In the genomic region with DNA sequence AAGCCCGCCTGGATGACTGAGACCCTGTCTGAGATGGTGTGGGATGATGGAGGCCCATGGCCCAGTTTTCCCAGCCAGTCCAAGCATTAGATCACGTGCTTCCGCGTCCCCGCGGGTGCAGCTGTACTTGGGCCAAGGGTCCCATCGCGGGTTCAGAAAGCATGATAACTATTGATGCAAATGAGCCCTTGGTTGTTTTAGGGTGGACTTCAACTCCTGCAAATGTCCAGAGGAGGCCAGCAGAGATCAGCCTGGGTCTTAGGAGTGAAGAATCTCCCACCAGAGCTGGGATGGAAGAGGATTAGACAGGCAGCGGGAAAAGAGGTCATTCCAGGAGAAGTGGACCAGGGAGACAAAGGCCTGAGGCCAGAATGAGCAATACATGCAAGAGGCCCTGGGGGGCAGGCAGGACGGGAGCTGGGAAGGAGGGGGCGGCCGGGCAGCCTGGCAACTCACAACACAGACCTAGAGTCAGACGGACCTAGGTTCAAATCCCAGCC, we compare ENCODE assay signal across 20 cellular contexts.
A peak's percentile ranks its signal among the peaks of the same experiment; 100 is the strongest.
DNase-seq lines count a peak whose midpoint lies in the region; ATAC-seq and TF ChIP-seq lines count a peak whose summit lies in the region.
"Had no signal": no experiment of that assay in that cellular context is flagged by ENCODE, and none has a peak within 500 bp of the region (broad histone marks: within the 10 kb centered on the region; RNA-seq: fewer than 3 reads in every experiment).

No MANE protein-coding gene starts in this region.

- H3K4me1 Mint-ChIP-seq in natural killer cell treated with Interleukin-12 subunit alpha and Interleukin-12 subunit beta and Interleukin-15 and Interleukin-18, amount 100 ng/mL, for 72 hours (ENCODE audit: low read depth in 2 of 2): peaks cover 4 to 5% of the 10 kb centered on the region in 2 donors
- H3K4me1 Mint-ChIP-seq in natural killer cell: no peaks in the 10 kb centered on the region
- H3K4me1 Mint-ChIP-seq in T-cell: no peaks in the 10 kb centered on the region
- H3K4me1 Mint-ChIP-seq: activated T-helper 17 cell treated with anti-CD3 and anti-CD28 coated beads, Interleukin-2, amount 50 U/mL, for 72 hours had no signal

- TF ChIP-seq CTCF in natural killer cell (IDR thresholded peaks at IDR 0.05) (no peak), fibroblast of villous mesenchyme (IDR thresholded peaks at IDR 0.05; ENCODE audit: insufficient read depth, low read depth, low read length) (peak; percentile 12), foreskin keratinocyte (conservative IDR thresholded peaks at IDR 0.05) (no peak)

- H3K4me3 ChIP-seq in fibroblast of villous mesenchyme (ENCODE audit: low read depth, low read length) (no peak overlapping the region), mesenchymal stem cell (ENCODE audit: insufficient read depth in 1 of 2, low read depth in 1 of 2, low read length in 2 of 2) (no peak overlapping the region)
- H3K4me3 ChIP-seq: GM12878, lower lobe of right lung, thyroid gland had no signal

- no peak overlapping the region for H2BK5ac ChIP-seq in mesenchymal stem cell (ENCODE audit: low read depth, low read length, poor library complexity, severe bottlenecking)

- DNase-seq in natural killer cell treated with Interleukin-12 subunit alpha and Interleukin-12 subunit beta and Interleukin-15 and Interleukin-18, amount 100 ng/mL, for 72 hours (ENCODE audit: low spot score): peak; percentile 54
- DNase-seq in natural killer cell: no peak
- DNase-seq in fibroblast of villous mesenchyme (ENCODE audit: low read depth): peak; percentile 30
- peak; percentile 13 for DNase-seq in mesenchymal stem cell
- no peak for DNase-seq in foreskin keratinocyte
- DNase-seq in activated naive CD4-positive, alpha-beta T cell (lab: John Stamatoyannopoulos, UW): no peak
- DNase-seq in T-cell: no peak
- DNase-seq: activated CD4-positive, alpha-beta T cell treated with anti-CD3 and anti-CD28 coated beads, Interleukin-2, amount 50 U/mL, for 4 hours; CD8-positive, alpha-beta memory T cell; HCEC 1CT; lower lobe of right lung; naive thymus-derived CD8-positive, alpha-beta T cell; NCI-H2029 treated with DMSO at 0.1 percent for 48 hours; NCI-H69; thyroid gland had no signal

- no peak overlapping the region for H3K4me2 ChIP-seq in mesenchymal stem cell (ENCODE audit: low read length, poor library complexity, severe bottlenecking)

- WGBS in mesenchymal stem cell: 94% methylated on average over 13 of the region's 13 CpGs

- no peak overlapping the region for H3K27ac Mint-ChIP-seq in natural killer cell treated with Interleukin-12 subunit alpha and Interleukin-12 subunit beta and Interleukin-15 and Interleukin-18, amount 100 ng/mL, for 72 hours
- H3K27ac Mint-ChIP-seq in natural killer cell: no peak overlapping the region
- no peak overlapping the region for H3K27ac Mint-ChIP-seq in T-cell
- H3K27ac Mint-ChIP-seq: activated T-helper 17 cell treated with anti-CD3 and anti-CD28 coated beads, Interleukin-2, amount 50 U/mL, for 72 hours; dendritic cell treated with granulocyte-macrophage colony-stimulating factor and Interleukin-4, amounts not matched to agents 40 ng/mL and 50 ng/mL, for 4 days had no signal

- H2AFZ ChIP-seq in mesenchymal stem cell (ENCODE audit: low read depth, low read length): no peak overlapping the region

- no peak overlapping the region for H2AK5ac ChIP-seq in mesenchymal stem cell (ENCODE audit: low read length, severe bottlenecking)

- POLR2A ChIA-PET in T-cell (lab: Charles Lee): no interaction called here

- no peak overlapping the region for H4K8ac ChIP-seq in mesenchymal stem cell (ENCODE audit: low read length)

- peaks cover 10 to 16% of the 10 kb centered on the region in 2 experiments for H3K36me3 ChIP-seq in mesenchymal stem cell (ENCODE audit: control insufficient read depth in 1 of 2, insufficient read depth in 2 of 2, low read depth in 1 of 2, low read length in 2 of 2)

- CTCF ChIA-PET in T-cell (lab: Charles Lee): no interaction called here

- H3K9me3 Mint-ChIP-seq in natural killer cell treated with Interleukin-12 subunit alpha and Interleukin-12 subunit beta and Interleukin-15 and Interleukin-18, amount 100 ng/mL, for 72 hours: no peaks in the 10 kb centered on the region
- no peaks in the 10 kb centered on the region for H3K9me3 Mint-ChIP-seq in natural killer cell
- no peaks in the 10 kb centered on the region for H3K9me3 Mint-ChIP-seq in T-cell
- H3K9me3 Mint-ChIP-seq: activated T-helper 17 cell treated with anti-CD3 and anti-CD28 coated beads, Interleukin-2, amount 50 U/mL, for 72 hours; CD8-positive, alpha-beta memory T cell; dendritic cell treated with granulocyte-macrophage colony-stimulating factor and Interleukin-4, amounts not matched to agents 40 ng/mL and 50 ng/mL, for 4 days had no signal

- H3K4me1 ChIP-seq in mesenchymal stem cell (ENCODE audit: control insufficient read depth, insufficient read depth, low read depth, low read length) (peaks cover 3% of the 10 kb centered on the region), foreskin keratinocyte (peaks cover 9% of the 10 kb centered on the region)
- H3K4me1 ChIP-seq: thyroid gland had no signal

- H3K18ac ChIP-seq in mesenchymal stem cell (ENCODE audit: low read depth in 1 of 2, low read length in 2 of 2): no peak overlapping the region

- no peak overlapping the region for H3K27ac ChIP-seq in mesenchymal stem cell (ENCODE audit: low read length, poor library complexity, severe bottlenecking)
- H3K27ac ChIP-seq in foreskin keratinocyte: no peak overlapping the region
- H3K27ac ChIP-seq: lower lobe of right lung had no signal

- no peak overlapping the region for H3K4ac ChIP-seq in mesenchymal stem cell (ENCODE audit: low read depth in 1 of 2, low read length in 2 of 2)

- H3K27me3 ChIP-seq in mesenchymal stem cell (ENCODE audit: control insufficient read depth in 1 of 2, insufficient read depth in 1 of 2, low read length in 2 of 2): no peaks in the 10 kb centered on the region
- H3K27me3 ChIP-seq in foreskin keratinocyte: no peaks in the 10 kb centered on the region
- H3K27me3 ChIP-seq: thyroid gland had no signal

- no peak overlapping the region for H3K23ac ChIP-seq in mesenchymal stem cell (ENCODE audit: low read length in 2 of 2)

- no peak overlapping the region for H3K4me3 Mint-ChIP-seq in natural killer cell treated with Interleukin-12 subunit alpha and Interleukin-12 subunit beta and Interleukin-15 and Interleukin-18, amount 100 ng/mL, for 72 hours
- H3K4me3 Mint-ChIP-seq in natural killer cell: no peak overlapping the region
- no peak overlapping the region for H3K4me3 Mint-ChIP-seq in T-cell
- H3K4me3 Mint-ChIP-seq: activated T-helper 17 cell treated with anti-CD3 and anti-CD28 coated beads, Interleukin-2, amount 50 U/mL, for 72 hours; CD8-positive, alpha-beta memory T cell; dendritic cell treated with granulocyte-macrophage colony-stimulating factor and Interleukin-4, amounts not matched to agents 40 ng/mL and 50 ng/mL, for 4 days; naive thymus-derived CD8-positive, alpha-beta T cell had no signal

- no peak overlapping the region for H3K14ac ChIP-seq in mesenchymal stem cell (ENCODE audit: low read length in 2 of 2)

- H2BK120ac ChIP-seq in mesenchymal stem cell (ENCODE audit: low read depth, low read length): no peak overlapping the region

- no peaks in the 10 kb centered on the region for H3K9me3 ChIP-seq in mesenchymal stem cell (ENCODE audit: control insufficient read depth, low read length)
- H3K9me3 ChIP-seq: lower lobe of right lung, thyroid gland had no signal

- ATAC-seq in natural killer cell treated with Interleukin-12 subunit alpha and Interleukin-12 subunit beta and Interleukin-15 and Interleukin-18, amount 100 ng/mL, for 72 hours: no peak
- ATAC-seq in natural killer cell (no peak), foreskin keratinocyte (no peak), GM21737 (IDR thresholded peaks at IDR 0.05; ENCODE audit: unreplicated experiment) (no peak), T-cell (replicated peaks in 1 of 4) (no peak)
- ATAC-seq: activated T-helper 17 cell treated with anti-CD3 and anti-CD28 coated beads, Interleukin-2, amount 50 U/mL, for 72 hours; esophagus mucosa; GM12878; naive thymus-derived CD8-positive, alpha-beta T cell had no signal

- no peak overlapping the region for H2BK15ac ChIP-seq in mesenchymal stem cell (ENCODE audit: low read depth, poor library complexity, severe bottlenecking)

- H2BK12ac ChIP-seq in mesenchymal stem cell (ENCODE audit: low read length in 2 of 2): no peak overlapping the region

- intact Hi-C loops in natural killer cell (cut with micrococcal nuclease): no loop called here

- H3K27me3 Mint-ChIP-seq in natural killer cell treated with Interleukin-12 subunit alpha and Interleukin-12 subunit beta and Interleukin-15 and Interleukin-18, amount 100 ng/mL, for 72 hours: peaks cover 9 to 15% of the 10 kb centered on the region in 2 donors
- peaks cover 0 to 19% of the 10 kb centered on the region in 2 donors for H3K27me3 Mint-ChIP-seq in natural killer cell (ENCODE audit: low read depth in 2 of 2)
- H3K27me3 Mint-ChIP-seq in T-cell: peaks cover 3 to 11% of the 10 kb centered on the region in 2 donors
- H3K27me3 Mint-ChIP-seq: dendritic cell treated with granulocyte-macrophage colony-stimulating factor and Interleukin-4, amounts not matched to agents 40 ng/mL and 50 ng/mL, for 4 days had no signal

- no peaks in the 10 kb centered on the region for H3K79me1 ChIP-seq in mesenchymal stem cell (replicated peaks; ENCODE audit: low read length, poor library complexity, severe bottlenecking)

- H3K36me3 Mint-ChIP-seq in natural killer cell treated with Interleukin-12 subunit alpha and Interleukin-12 subunit beta and Interleukin-15 and Interleukin-18, amount 100 ng/mL, for 72 hours: no peaks in the 10 kb centered on the region
- H3K36me3 Mint-ChIP-seq in natural killer cell (no peaks in the 10 kb centered on the region), T-cell (no peaks in the 10 kb centered on the region)
- H3K36me3 Mint-ChIP-seq: naive thymus-derived CD8-positive, alpha-beta T cell had no signal

- no peak overlapping the region for H4K91ac ChIP-seq in mesenchymal stem cell (ENCODE audit: low read length)

- no peak overlapping the region for H3K9ac ChIP-seq in mesenchymal stem cell (ENCODE audit: low read length)

Comparison
In these comparisons a context has a peak if more than half of its experiments do, and no peak if none do; other contexts are left out.
1. DNase-seq: peak in natural killer cell treated with Interleukin-12 subunit alpha and Interleukin-12 subunit beta and Interleukin-15 and Interleukin-18, amount 100 ng/mL, for 72 hours (single experiment), fibroblast of villous mesenchyme (single experiment) and mesenchymal stem cell (single experiment); none in natural killer cell (single experiment), foreskin keratinocyte (0 of 2), activated naive CD4-positive, alpha-beta T cell (0 of 4) and T-cell (0 of 34).